In the genomic region with DNA sequence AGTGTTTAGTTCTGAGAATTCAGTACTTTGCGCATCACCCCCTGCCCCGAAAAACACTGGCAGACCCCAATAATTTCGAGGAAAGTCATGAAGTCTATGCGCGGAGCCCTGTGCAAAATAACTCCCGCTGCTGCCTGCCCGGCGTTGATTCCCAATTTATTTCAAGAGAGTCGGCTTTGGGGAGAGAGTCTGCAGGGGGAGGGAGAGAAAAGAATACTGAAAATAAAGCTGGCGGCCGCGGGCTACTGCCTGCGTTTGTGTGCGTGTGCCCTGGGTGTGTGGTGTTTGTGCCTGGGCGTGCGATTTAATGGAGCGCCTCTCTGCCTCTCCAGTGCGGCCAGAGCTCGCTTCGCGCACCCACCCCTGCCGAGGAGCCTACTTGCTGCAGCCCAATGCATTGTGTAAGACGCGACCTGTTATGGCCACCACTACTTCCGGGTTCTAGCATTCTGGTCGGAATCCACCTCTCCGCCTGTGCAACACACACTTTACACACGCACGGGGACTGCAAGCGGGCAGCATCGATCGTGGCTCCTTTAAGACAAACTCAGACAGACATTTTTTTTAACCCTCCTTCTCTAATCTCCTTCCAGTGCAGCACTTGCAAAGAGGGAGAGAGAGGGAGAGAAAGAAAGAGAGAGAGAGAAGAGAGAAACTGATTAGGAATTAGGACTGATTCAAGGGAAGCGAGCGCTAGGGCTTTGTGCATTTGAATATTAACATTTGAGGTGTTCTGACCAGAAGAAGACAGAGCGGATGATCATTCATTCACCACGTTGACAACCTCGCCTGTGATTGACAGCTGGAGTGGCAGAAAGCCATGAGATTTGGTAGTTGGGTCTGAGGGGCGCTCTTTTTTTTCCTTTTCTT, we compare ENCODE assay signal across 8 cellular contexts. TPM values are rescaled to one million over a fixed set of nuclear protein-coding genes. Genes with fewer than 3 reads are reported as not detected.
DNase-seq lines count a peak whose midpoint lies in the region; ATAC-seq and TF ChIP-seq lines count a peak whose summit lies in the region.

MEIS1 (plus strand) TSS at position 447 of the 870 bp plus-strand sequence. CDS start 732 bp downstream, outside the sequence.

- H3K4me3 Mint-ChIP-seq in mesothelial cell of epicardium: peak within 1 kb of the TSS; percentile 88

- H3K27me3 ChIP-seq in thymus (ENCODE audit: control insufficient read depth, insufficient read depth): peaks cover 76% of the 10 kb centered on the region

- H3K9me3 ChIP-seq in thymus (ENCODE audit: control insufficient read depth): peaks cover 2% of the 10 kb centered on the region

- in situ Hi-C loops in ACHN (cut with HindIII; ENCODE audit: low pct_ligation_motif_present, low pct_unique_long_range_greater_than_20kb, low sequenced_read_pairs): no loop called here

- H3K4me3 ChIP-seq in thymus (ENCODE audit: low read length): peak within 1 kb of the TSS; percentile 44

- TF ChIP-seq CTCF in VCaP (conservative IDR thresholded peaks at IDR 0.05) (no peak), mesothelial cell of epicardium (IDR thresholded peaks at IDR 0.05; ENCODE audit: unreplicated experiment) (no peak)

- DNase-seq in ACHN (peak; percentile 89), NCI-H2081 treated with DMSO at 0.1 percent for 48 hours (lab: John Stamatoyannopoulos, UW) (peak; percentile 48), mesothelial cell of epicardium (ENCODE audit: low spot score in 2 of 2, unreplicated experiment in 2 of 2) (peak; percentile 64 to 82)

- H3K36me3 Mint-ChIP-seq in mesothelial cell of epicardium: peaks cover 23% of the 10 kb centered on the region

- no peaks in the 10 kb centered on the region for H3K4me1 ChIP-seq in thymus (ENCODE audit: control insufficient read depth, insufficient read depth, low read length)

- H3K27ac ChIP-seq in VCaP (peak within 1 kb of the TSS; percentile 77), thymus (ENCODE audit: low read depth) (peak within 1 kb of the TSS; percentile 57)

- H3K27ac Mint-ChIP-seq in mesothelial cell of epicardium: peak within 1 kb of the TSS; percentile 99

- H3K9me3 Mint-ChIP-seq in mesothelial cell of epicardium: no peaks in the 10 kb centered on the region

- peak; percentile 76 for ATAC-seq in GM18498 (IDR thresholded peaks at IDR 0.05; ENCODE audit: unreplicated experiment)
- ATAC-seq in HG03025 (IDR thresholded peaks at IDR 0.05; ENCODE audit: low FRiP score, unreplicated experiment): peak; percentile 83
- peak; percentile 91 for ATAC-seq in esophagus mucosa

- H3K27me3 Mint-ChIP-seq in mesothelial cell of epicardium (ENCODE audit: low read depth): no peaks in the 10 kb centered on the region

- WGBS in thymus: under 1% methylated on average over 38 of the region's 38 CpGs

- H3K36me3 ChIP-seq in thymus (ENCODE audit: control insufficient read depth, insufficient read depth): no peaks in the 10 kb centered on the region

- peaks cover 25% of the 10 kb centered on the region for H3K4me1 Mint-ChIP-seq in mesothelial cell of epicardium

RNA-seq across cellular contexts. Expression of gene MEIS1, which starts in this region (rescaled TPM):
- 31.8 TPM for total RNA-seq in esophagus mucosa
- total RNA-seq in mesothelial cell of epicardium: 305 to 324 TPM (median 317 TPM) in 3 replicates
- polyA plus RNA-seq in thymus: 15.5 TPM

Comparison
In these comparisons a context has a peak if more than half of its experiments do, and no peak if none do; other contexts are left out.
1. Peak in every context shown above with its lines: DNase-seq, ATAC-seq, H3K4me3 ChIP-seq and H3K27ac ChIP-seq.